In genomic region chr17:80267391-80267790, GRCh38 we compare ENCODE assay signal across 28 cellular contexts. TPM values are rescaled to one million over a fixed set of nuclear protein-coding genes. Genes with fewer than 3 reads are reported as not detected.
DNase-seq lines count a peak whose midpoint lies in the region; ATAC-seq lines count a peak whose summit lies in the region.
"Had no signal": no experiment of that assay in that cellular context is flagged by ENCODE, and none has a peak within 500 bp of the region (broad histone marks: within the 10 kb centered on the region; RNA-seq: fewer than 3 reads in every experiment).

No MANE protein-coding gene starts in this region.

- H3K9me3 Mint-ChIP-seq in T-helper 2 cell treated with Interferon-gamma antibody and Interleukin-4, amounts not matched to agents 5 μg/mL and 100 μg/mL, for 36 hours = no peaks in the 10 kb centered on the region
- no peaks in the 10 kb centered on the region for H3K9me3 Mint-ChIP-seq in activated naive CD8-positive, alpha-beta T cell treated with anti-CD3 and anti-CD28 coated beads, Interleukin-2, amount 10 ng/mL, durations not matched to agents 7 days and 5 days
- peaks cover 3% of the 10 kb centered on the region for H3K9me3 Mint-ChIP-seq in activated naive CD8-positive, alpha-beta T cell treated with anti-CD3 and anti-CD28 coated beads for 36 hours
- no peaks in the 10 kb centered on the region for H3K9me3 Mint-ChIP-seq in activated T-helper 2 cell treated with anti-CD3 and anti-CD28 coated beads, Interferon-gamma antibody, Interleukin-2, Interleukin-4, amounts not matched to agents 10 μg/mL and 5 μg/mL and 100 μg/mL, durations not matched to agents 14 hours and 24 hours and 36 hours
- no peaks in the 10 kb centered on the region for H3K9me3 Mint-ChIP-seq in stimulated activated effector memory CD8-positive, alpha-beta T cell treated with anti-CD3 and anti-CD28 coated beads, Interleukin-12 subunit alpha, Interleukin-12 subunit beta, amount 100 ng/mL, for 72 hours
- H3K9me3 Mint-ChIP-seq: activated naive CD4-positive, alpha-beta T cell treated with anti-CD3 and anti-CD28 coated beads, Interleukin-2, amount 10 ng/mL, durations not matched to agents 7 days and 5 days; neural crest cell had no signal

- no peak for DNase-seq in T-helper 2 cell treated with Interferon-gamma antibody and Interleukin-4, amounts not matched to agents 5 μg/mL and 100 μg/mL, for 36 hours (ENCODE audit: low spot score)
- DNase-seq in T-helper 2 cell (no peak), NCI-H526 treated with DMSO at 0.1 percent for 48 hours (lab: John Stamatoyannopoulos, UW) (no peak)
- no peak for DNase-seq in activated naive CD8-positive, alpha-beta T cell treated with anti-CD3 and anti-CD28 coated beads, Interleukin-2, amount 10 ng/mL, durations not matched to agents 7 days and 5 days
- DNase-seq in activated naive CD8-positive, alpha-beta T cell treated with anti-CD3 and anti-CD28 coated beads for 36 hours = no peak
- DNase-seq in activated T-helper 2 cell treated with anti-CD3 and anti-CD28 coated beads, Interferon-gamma antibody, Interleukin-2, Interleukin-4, amounts not matched to agents 10 μg/mL and 5 μg/mL and 100 μg/mL, durations not matched to agents 14 hours and 24 hours and 36 hours (ENCODE audit: low spot score) = no peak
- no peak for DNase-seq in stimulated activated effector memory CD8-positive, alpha-beta T cell treated with anti-CD3 and anti-CD28 coated beads, Interleukin-12 subunit alpha, Interleukin-12 subunit beta, amount 100 ng/mL, for 72 hours (ENCODE audit: low spot score in 2 of 2)
- no peak for DNase-seq in activated effector memory CD4-positive, alpha-beta T cell treated with Interleukin-2 at 50 U/mL for 16 hours
- DNase-seq: 8988T; activated CD4-positive, alpha-beta T cell treated with anti-CD3 and anti-CD28 coated beads, Interleukin-2, amount 50 U/mL, for 4 hours; activated naive CD4-positive, alpha-beta T cell treated with anti-CD3 and anti-CD28 coated beads, Interleukin-2, amount 10 ng/mL, durations not matched to agents 7 days and 5 days; aorta; colonic mucosa; effector CD4-positive, alpha-beta T cell; HCEC 1CT; hypothalamus; Karpas-422; mammary epithelial cell; mucosa of descending colon; NCI-H2029; NCI-H524 treated with DMSO at 0.1 percent for 48 hours; NK-92 treated with Interleukin-12 subunit alpha and Interleukin-12 subunit beta, amount 100 ng/mL, for 24 hours; pancreas; retina; stimulated activated naive CD4-positive, alpha-beta T cell; upper lobe of right lung had no signal

- peak overlapping the region; percentile 30 for H3K4me3 Mint-ChIP-seq in T-helper 2 cell treated with Interferon-gamma antibody and Interleukin-4, amounts not matched to agents 5 μg/mL and 100 μg/mL, for 36 hours
- H3K4me3 Mint-ChIP-seq in activated naive CD8-positive, alpha-beta T cell treated with anti-CD3 and anti-CD28 coated beads, Interleukin-2, amount 10 ng/mL, durations not matched to agents 7 days and 5 days = peak overlapping the region; percentile 27
- no peak overlapping the region for H3K4me3 Mint-ChIP-seq in activated naive CD8-positive, alpha-beta T cell treated with anti-CD3 and anti-CD28 coated beads for 36 hours
- no peak overlapping the region for H3K4me3 Mint-ChIP-seq in activated T-helper 2 cell treated with anti-CD3 and anti-CD28 coated beads, Interferon-gamma antibody, Interleukin-2, Interleukin-4, amounts not matched to agents 10 μg/mL and 5 μg/mL and 100 μg/mL, durations not matched to agents 14 hours and 24 hours and 36 hours (ENCODE audit: low read depth)
- peak overlapping the region; percentile 99 for H3K4me3 Mint-ChIP-seq in stimulated activated effector memory CD8-positive, alpha-beta T cell treated with anti-CD3 and anti-CD28 coated beads, Interleukin-12 subunit alpha, Interleukin-12 subunit beta, amount 100 ng/mL, for 72 hours
- H3K4me3 Mint-ChIP-seq: CD14-positive monocyte, neural crest cell had no signal

- ATAC-seq in activated naive CD8-positive, alpha-beta T cell treated with anti-CD3 and anti-CD28 coated beads, Interleukin-2, amount 10 ng/mL, durations not matched to agents 7 days and 5 days (ENCODE audit: low read depth) = no peak
- ATAC-seq in stimulated activated effector memory CD8-positive, alpha-beta T cell treated with anti-CD3 and anti-CD28 coated beads, Interleukin-12 subunit alpha, Interleukin-12 subunit beta, amount 100 ng/mL, for 72 hours = no peak
- ATAC-seq: mucosa of descending colon, pancreas, upper lobe of right lung had no signal

- POLR2A ChIA-PET in activated naive CD8-positive, alpha-beta T cell treated with anti-CD3 and anti-CD28 coated beads, Interleukin-2, amount 10 ng/mL, durations not matched to agents 7 days and 5 days (lab: Charles Lee) = no interaction called here

- H3K4me1 Mint-ChIP-seq in T-helper 2 cell treated with Interferon-gamma antibody and Interleukin-4, amounts not matched to agents 5 μg/mL and 100 μg/mL, for 36 hours (ENCODE audit: low read depth) = peaks cover 26% of the 10 kb centered on the region
- peaks cover 27% of the 10 kb centered on the region for H3K4me1 Mint-ChIP-seq in activated naive CD8-positive, alpha-beta T cell treated with anti-CD3 and anti-CD28 coated beads, Interleukin-2, amount 10 ng/mL, durations not matched to agents 7 days and 5 days
- H3K4me1 Mint-ChIP-seq in activated naive CD8-positive, alpha-beta T cell treated with anti-CD3 and anti-CD28 coated beads for 36 hours = peaks cover 34% of the 10 kb centered on the region
- H3K4me1 Mint-ChIP-seq in activated T-helper 2 cell treated with anti-CD3 and anti-CD28 coated beads, Interferon-gamma antibody, Interleukin-2, Interleukin-4, amounts not matched to agents 10 μg/mL and 5 μg/mL and 100 μg/mL, durations not matched to agents 14 hours and 24 hours and 36 hours (ENCODE audit: low read depth) = peaks cover 26% of the 10 kb centered on the region
- H3K4me1 Mint-ChIP-seq in stimulated activated effector memory CD8-positive, alpha-beta T cell treated with anti-CD3 and anti-CD28 coated beads, Interleukin-12 subunit alpha, Interleukin-12 subunit beta, amount 100 ng/mL, for 72 hours = peaks cover 36% of the 10 kb centered on the region

- peaks cover 34% of the 10 kb centered on the region for H3K36me3 Mint-ChIP-seq in T-helper 2 cell treated with Interferon-gamma antibody and Interleukin-4, amounts not matched to agents 5 μg/mL and 100 μg/mL, for 36 hours (ENCODE audit: low read depth)
- peaks cover 28% of the 10 kb centered on the region for H3K36me3 Mint-ChIP-seq in activated naive CD8-positive, alpha-beta T cell treated with anti-CD3 and anti-CD28 coated beads, Interleukin-2, amount 10 ng/mL, durations not matched to agents 7 days and 5 days
- H3K36me3 Mint-ChIP-seq in activated naive CD8-positive, alpha-beta T cell treated with anti-CD3 and anti-CD28 coated beads for 36 hours = peaks cover 42% of the 10 kb centered on the region
- peaks cover 29% of the 10 kb centered on the region for H3K36me3 Mint-ChIP-seq in activated T-helper 2 cell treated with anti-CD3 and anti-CD28 coated beads, Interferon-gamma antibody, Interleukin-2, Interleukin-4, amounts not matched to agents 10 μg/mL and 5 μg/mL and 100 μg/mL, durations not matched to agents 14 hours and 24 hours and 36 hours (ENCODE audit: low read depth)
- no peaks in the 10 kb centered on the region for H3K36me3 Mint-ChIP-seq in stimulated activated effector memory CD8-positive, alpha-beta T cell treated with anti-CD3 and anti-CD28 coated beads, Interleukin-12 subunit alpha, Interleukin-12 subunit beta, amount 100 ng/mL, for 72 hours

- no peaks in the 10 kb centered on the region for H3K27me3 Mint-ChIP-seq in T-helper 2 cell treated with Interferon-gamma antibody and Interleukin-4, amounts not matched to agents 5 μg/mL and 100 μg/mL, for 36 hours (ENCODE audit: low read depth)
- H3K27me3 Mint-ChIP-seq in activated naive CD8-positive, alpha-beta T cell treated with anti-CD3 and anti-CD28 coated beads, Interleukin-2, amount 10 ng/mL, durations not matched to agents 7 days and 5 days = no peaks in the 10 kb centered on the region
- H3K27me3 Mint-ChIP-seq in activated naive CD8-positive, alpha-beta T cell treated with anti-CD3 and anti-CD28 coated beads for 36 hours = no peaks in the 10 kb centered on the region
- H3K27me3 Mint-ChIP-seq in activated T-helper 2 cell treated with anti-CD3 and anti-CD28 coated beads, Interferon-gamma antibody, Interleukin-2, Interleukin-4, amounts not matched to agents 10 μg/mL and 5 μg/mL and 100 μg/mL, durations not matched to agents 14 hours and 24 hours and 36 hours (ENCODE audit: low read depth) = no peaks in the 10 kb centered on the region
- H3K27me3 Mint-ChIP-seq: activated naive CD4-positive, alpha-beta T cell treated with anti-CD3 and anti-CD28 coated beads, Interleukin-2, amount 10 ng/mL, durations not matched to agents 7 days and 5 days had no signal

- intact Hi-C loops in activated T-helper 2 cell treated with anti-CD3 and anti-CD28 coated beads, Interferon-gamma antibody, Interleukin-2, Interleukin-4, amounts not matched to agents 10 μg/mL and 5 μg/mL and 100 μg/mL, durations not matched to agents 14 hours and 24 hours and 36 hours (cut with micrococcal nuclease) = loop anchor here (5.0 kb wide), 1 partner anchor 50 kb away; no protein-coding TSS in a partner anchor

- no peak overlapping the region for H3K27ac Mint-ChIP-seq in T-helper 2 cell treated with Interferon-gamma antibody and Interleukin-4, amounts not matched to agents 5 μg/mL and 100 μg/mL, for 36 hours
- no peak overlapping the region for H3K27ac Mint-ChIP-seq in activated naive CD8-positive, alpha-beta T cell treated with anti-CD3 and anti-CD28 coated beads, Interleukin-2, amount 10 ng/mL, durations not matched to agents 7 days and 5 days
- no peak overlapping the region for H3K27ac Mint-ChIP-seq in activated naive CD8-positive, alpha-beta T cell treated with anti-CD3 and anti-CD28 coated beads for 36 hours
- H3K27ac Mint-ChIP-seq in activated T-helper 2 cell treated with anti-CD3 and anti-CD28 coated beads, Interferon-gamma antibody, Interleukin-2, Interleukin-4, amounts not matched to agents 10 μg/mL and 5 μg/mL and 100 μg/mL, durations not matched to agents 14 hours and 24 hours and 36 hours = peak overlapping the region; percentile 23
- peak overlapping the region; percentile 53 for H3K27ac Mint-ChIP-seq in stimulated activated effector memory CD8-positive, alpha-beta T cell treated with anti-CD3 and anti-CD28 coated beads, Interleukin-12 subunit alpha, Interleukin-12 subunit beta, amount 100 ng/mL, for 72 hours
- H3K27ac Mint-ChIP-seq: activated naive CD4-positive, alpha-beta T cell treated with anti-CD3 and anti-CD28 coated beads, Interleukin-2, amount 10 ng/mL, durations not matched to agents 7 days and 5 days had no signal

RNA-seq across cellular contexts. Expression of gene RNF213, which starts 6.7 kb away (rescaled TPM):
- total RNA-seq in activated naive CD8-positive, alpha-beta T cell treated with anti-CD3 and anti-CD28 coated beads, Interleukin-2, amount 10 ng/mL, durations not matched to agents 7 days and 5 days = 100 to 1,000 TPM; 488 TPM
- 100 to 1,000 TPM; 109 TPM for total RNA-seq in activated naive CD8-positive, alpha-beta T cell treated with anti-CD3 and anti-CD28 coated beads for 36 hours
- total RNA-seq in activated T-helper 2 cell treated with anti-CD3 and anti-CD28 coated beads, Interferon-gamma antibody, Interleukin-2, Interleukin-4, amounts not matched to agents 10 μg/mL and 5 μg/mL and 100 μg/mL, durations not matched to agents 14 hours and 24 hours and 36 hours = 297 and 309 TPM in 2 replicates

RNA-seq across cellular contexts. Expression of gene SLC26A11, which starts 47.2 kb away (rescaled TPM):
- total RNA-seq in activated naive CD8-positive, alpha-beta T cell treated with anti-CD3 and anti-CD28 coated beads, Interleukin-2, amount 10 ng/mL, durations not matched to agents 7 days and 5 days = 10 to 100 TPM; 45.3 to 45.4 TPM
- total RNA-seq in activated naive CD8-positive, alpha-beta T cell treated with anti-CD3 and anti-CD28 coated beads for 36 hours = 1 to 10 TPM; 1.7 to 2.3 TPM
- total RNA-seq in activated T-helper 2 cell treated with anti-CD3 and anti-CD28 coated beads, Interferon-gamma antibody, Interleukin-2, Interleukin-4, amounts not matched to agents 10 μg/mL and 5 μg/mL and 100 μg/mL, durations not matched to agents 14 hours and 24 hours and 36 hours = 9.7 TPM in 2 replicates

RNA-seq across cellular contexts. Expression of gene SGSH, which starts 47.3 kb away (rescaled TPM):
- total RNA-seq in activated naive CD8-positive, alpha-beta T cell treated with anti-CD3 and anti-CD28 coated beads, Interleukin-2, amount 10 ng/mL, durations not matched to agents 7 days and 5 days = 10 to 100 TPM; 51.3 to 57.1 TPM
- 1 to 10 TPM; 7.0 to 8.2 TPM for total RNA-seq in activated naive CD8-positive, alpha-beta T cell treated with anti-CD3 and anti-CD28 coated beads for 36 hours
- 25.5 and 29.0 TPM in 2 replicates for total RNA-seq in activated T-helper 2 cell treated with anti-CD3 and anti-CD28 coated beads, Interferon-gamma antibody, Interleukin-2, Interleukin-4, amounts not matched to agents 10 μg/mL and 5 μg/mL and 100 μg/mL, durations not matched to agents 14 hours and 24 hours and 36 hours

Comparison
In these comparisons a context has a peak if more than half of its experiments do, and no peak if none do; other contexts are left out.
1. H3K4me3 Mint-ChIP-seq: peak in T-helper 2 cell treated with Interferon-gamma antibody and Interleukin-4, amounts not matched to agents 5 μg/mL and 100 μg/mL, for 36 hours (single experiment), activated naive CD8-positive, alpha-beta T cell treated with anti-CD3 and anti-CD28 coated beads, Interleukin-2, amount 10 ng/mL, durations not matched to agents 7 days and 5 days (single experiment) and stimulated activated effector memory CD8-positive, alpha-beta T cell treated with anti-CD3 and anti-CD28 coated beads, Interleukin-12 subunit alpha, Interleukin-12 subunit beta, amount 100 ng/mL, for 72 hours (single experiment); none in activated naive CD8-positive, alpha-beta T cell treated with anti-CD3 and anti-CD28 coated beads for 36 hours (single experiment) and activated T-helper 2 cell treated with anti-CD3 and anti-CD28 coated beads, Interferon-gamma antibody, Interleukin-2, Interleukin-4, amounts not matched to agents 10 μg/mL and 5 μg/mL and 100 μg/mL, durations not matched to agents 14 hours and 24 hours and 36 hours (single experiment).
2. H3K27ac Mint-ChIP-seq: peak in activated T-helper 2 cell treated with anti-CD3 and anti-CD28 coated beads, Interferon-gamma antibody, Interleukin-2, Interleukin-4, amounts not matched to agents 10 μg/mL and 5 μg/mL and 100 μg/mL, durations not matched to agents 14 hours and 24 hours and 36 hours (single experiment) and stimulated activated effector memory CD8-positive, alpha-beta T cell treated with anti-CD3 and anti-CD28 coated beads, Interleukin-12 subunit alpha, Interleukin-12 subunit beta, amount 100 ng/mL, for 72 hours (single experiment); none in T-helper 2 cell treated with Interferon-gamma antibody and Interleukin-4, amounts not matched to agents 5 μg/mL and 100 μg/mL, for 36 hours (single experiment), activated naive CD8-positive, alpha-beta T cell treated with anti-CD3 and anti-CD28 coated beads, Interleukin-2, amount 10 ng/mL, durations not matched to agents 7 days and 5 days (single experiment) and activated naive CD8-positive, alpha-beta T cell treated with anti-CD3 and anti-CD28 coated beads for 36 hours (single experiment).